Comparison of ENCODE assay signal across 1 cellular context in the genomic region with DNA sequence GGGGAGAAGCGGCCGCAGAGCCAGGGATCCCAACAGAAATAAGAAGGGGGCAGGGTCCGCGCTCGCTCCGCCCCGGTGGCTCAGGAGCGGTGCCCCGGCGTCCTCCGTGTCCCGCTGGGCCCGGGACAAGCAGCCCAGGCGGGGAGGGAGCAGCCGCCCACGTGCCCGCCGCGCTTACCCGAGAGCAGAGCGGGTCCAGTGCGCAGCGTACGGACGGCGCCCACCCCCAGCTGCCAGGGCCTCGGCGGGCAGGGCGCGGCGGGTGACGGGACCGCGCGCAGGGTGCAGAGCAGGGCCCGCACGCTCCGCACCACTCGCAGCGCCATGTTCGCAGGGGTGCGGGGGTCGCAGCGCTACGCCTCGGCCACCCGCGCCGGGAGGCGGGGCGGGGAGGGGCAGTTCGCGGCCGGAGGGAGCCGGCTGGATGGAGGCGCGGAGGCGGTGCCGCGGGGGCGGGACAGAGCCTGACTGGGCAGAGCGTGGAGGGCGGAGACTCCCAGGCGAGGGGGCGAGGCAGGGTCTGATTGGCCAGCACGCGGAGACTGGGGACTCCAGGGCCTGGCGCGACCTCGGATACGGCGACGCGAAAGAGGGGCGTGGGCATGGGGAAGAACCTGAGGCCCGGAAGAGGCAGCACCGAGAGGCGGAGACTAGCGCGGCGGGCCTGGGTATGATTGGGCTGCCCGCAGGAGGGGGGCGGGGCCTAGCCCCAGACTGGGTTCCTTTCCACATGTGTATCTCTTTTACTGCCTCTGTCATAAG.
A peak's percentile ranks its signal among the peaks of the same experiment; 100 is the strongest.
TF ChIP-seq lines count a peak whose summit lies in the region.

A gene (minus strand): TSS at position 443 of the 762 bp plus-strand sequence. CDS start 117 bp downstream, at position 326.

TF ChIP-seq in HepG2, 621 proteins besides CTCF, POLR2A, EP300 and RAD21 (continued from another document and continues in another):
- TF ChIP-seq, protein P1, sequence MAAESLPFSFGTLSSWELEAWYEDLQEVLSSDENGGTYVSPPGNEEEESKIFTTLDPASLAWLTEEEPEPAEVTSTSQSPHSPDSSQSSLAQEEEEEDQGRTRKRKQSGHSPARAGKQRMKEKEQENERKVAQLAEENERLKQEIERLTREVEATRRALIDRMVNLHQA (CRISPR knock-in tag; IDR thresholded peaks at IDR 0.05): no peak
- TF ChIP-seq, protein P2, sequence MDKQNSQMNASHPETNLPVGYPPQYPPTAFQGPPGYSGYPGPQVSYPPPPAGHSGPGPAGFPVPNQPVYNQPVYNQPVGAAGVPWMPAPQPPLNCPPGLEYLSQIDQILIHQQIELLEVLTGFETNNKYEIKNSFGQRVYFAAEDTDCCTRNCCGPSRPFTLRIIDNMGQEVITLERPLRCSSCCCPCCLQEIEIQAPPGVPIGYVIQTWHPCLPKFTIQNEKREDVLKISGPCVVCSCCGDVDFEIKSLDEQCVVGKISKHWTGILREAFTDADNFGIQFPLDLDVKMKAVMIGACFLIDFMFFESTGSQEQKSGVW (CRISPR knock-in tag; IDR thresholded peaks at IDR 0.05; ENCODE audit: borderline replicate concordance): no peak
- TF ChIP-seq, protein P3, sequence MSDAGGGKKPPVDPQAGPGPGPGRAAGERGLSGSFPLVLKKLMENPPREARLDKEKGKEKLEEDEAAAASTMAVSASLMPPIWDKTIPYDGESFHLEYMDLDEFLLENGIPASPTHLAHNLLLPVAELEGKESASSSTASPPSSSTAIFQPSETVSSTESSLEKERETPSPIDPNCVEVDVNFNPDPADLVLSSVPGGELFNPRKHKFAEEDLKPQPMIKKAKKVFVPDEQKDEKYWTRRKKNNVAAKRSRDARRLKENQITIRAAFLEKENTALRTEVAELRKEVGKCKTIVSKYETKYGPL (CRISPR knock-in tag; IDR thresholded peaks at IDR 0.05): no peak
- TF ChIP-seq SMARCE1 (IDR thresholded peaks at IDR 0.05; ENCODE audit: borderline replicate concordance): no peak
- 0 out of 2 replicates have a peak, but pooled peaks have one; percentile 62 for TF ChIP-seq FIP1L1 (IDR thresholded peaks at IDR 0.05; ENCODE audit: borderline replicate concordance, insufficient read depth, low read depth, low read length)
- TF ChIP-seq, protein P4, sequence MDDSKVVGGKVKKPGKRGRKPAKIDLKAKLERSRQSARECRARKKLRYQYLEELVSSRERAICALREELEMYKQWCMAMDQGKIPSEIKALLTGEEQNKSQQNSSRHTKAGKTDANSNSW (CRISPR knock-in tag; IDR thresholded peaks at IDR 0.05; ENCODE audit: borderline replicate concordance): no peak; the same call in 1 of the 2 replicates
- TF ChIP-seq CC2D1A (CRISPR knock-in tag; IDR thresholded peaks at IDR 0.05): no peak
- TF ChIP-seq, protein P5, sequence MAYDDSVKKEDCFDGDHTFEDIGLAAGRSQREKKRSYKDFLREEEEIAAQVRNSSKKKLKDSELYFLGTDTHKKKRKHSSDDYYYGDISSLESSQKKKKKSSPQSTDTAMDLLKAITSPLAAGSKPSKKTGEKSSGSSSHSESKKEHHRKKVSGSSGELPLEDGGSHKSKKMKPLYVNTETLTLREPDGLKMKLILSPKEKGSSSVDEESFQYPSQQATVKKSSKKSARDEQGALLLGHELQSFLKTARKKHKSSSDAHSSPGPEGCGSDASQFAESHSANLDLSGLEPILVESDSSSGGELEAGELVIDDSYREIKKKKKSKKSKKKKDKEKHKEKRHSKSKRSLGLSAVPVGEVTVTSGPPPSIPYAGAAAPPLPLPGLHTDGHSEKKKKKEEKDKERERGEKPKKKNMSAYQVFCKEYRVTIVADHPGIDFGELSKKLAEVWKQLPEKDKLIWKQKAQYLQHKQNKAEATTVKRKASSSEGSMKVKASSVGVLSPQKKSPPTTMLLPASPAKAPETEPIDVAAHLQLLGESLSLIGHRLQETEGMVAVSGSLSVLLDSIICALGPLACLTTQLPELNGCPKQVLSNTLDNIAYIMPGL (CRISPR knock-in tag; IDR thresholded peaks at IDR 0.05; ENCODE audit: borderline replicate concordance in 1 of 2, low read depth in 1 of 2): peak; percentile 43 to 89
- no peak for TF ChIP-seq FOXA1 (IDR thresholded peaks at IDR 0.05)
- 0 out of 2 replicates have a peak, but pooled peaks have one; percentile 3 for TF ChIP-seq FOXA1 (CRISPR knock-in tag; IDR thresholded peaks at IDR 0.05)
- TF ChIP-seq ZNF781 (CRISPR knock-in tag; IDR thresholded peaks at IDR 0.05; ENCODE audit: borderline replicate concordance, not compliant biosample characterization): no peak
- TF ChIP-seq, protein P6, sequence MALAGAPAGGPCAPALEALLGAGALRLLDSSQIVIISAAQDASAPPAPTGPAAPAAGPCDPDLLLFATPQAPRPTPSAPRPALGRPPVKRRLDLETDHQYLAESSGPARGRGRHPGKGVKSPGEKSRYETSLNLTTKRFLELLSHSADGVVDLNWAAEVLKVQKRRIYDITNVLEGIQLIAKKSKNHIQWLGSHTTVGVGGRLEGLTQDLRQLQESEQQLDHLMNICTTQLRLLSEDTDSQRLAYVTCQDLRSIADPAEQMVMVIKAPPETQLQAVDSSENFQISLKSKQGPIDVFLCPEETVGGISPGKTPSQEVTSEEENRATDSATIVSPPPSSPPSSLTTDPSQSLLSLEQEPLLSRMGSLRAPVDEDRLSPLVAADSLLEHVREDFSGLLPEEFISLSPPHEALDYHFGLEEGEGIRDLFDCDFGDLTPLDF (CRISPR knock-in tag; IDR thresholded peaks at IDR 0.05): peak; percentile 51; the same call in 1 of the 2 replicates
- TF ChIP-seq MAFK (conservative IDR thresholded peaks at IDR 0.05 in 1 of 2, IDR thresholded peaks at IDR 0.05 in 1 of 2; ENCODE audit: low read length in 2 of 2): no peak
- peak; percentile 83 for TF ChIP-seq ZNF616 (CRISPR knock-in tag; IDR thresholded peaks at IDR 0.05; ENCODE audit: low read depth)
- TF ChIP-seq ZBTB3 (CRISPR knock-in tag; IDR thresholded peaks at IDR 0.05; ENCODE audit: borderline replicate concordance, low read depth): peak; percentile 12; the same call in 1 of the 2 replicates
- TF ChIP-seq MAZ (IDR thresholded peaks at IDR 0.05; ENCODE audit: borderline replicate concordance, low read depth, low read length): peak; percentile 78; the same call in 1 of the 2 replicates
- TF ChIP-seq MAZ (CRISPR knock-in tag; IDR thresholded peaks at IDR 0.05; ENCODE audit: low read depth): peak; percentile 98
- TF ChIP-seq ARNTL (CRISPR knock-in tag; IDR thresholded peaks at IDR 0.05): peak; percentile 83; the same call in 1 of the 2 replicates
- TF ChIP-seq ZFP1 (CRISPR knock-in tag; IDR thresholded peaks at IDR 0.05): no peak
- peak; percentile 54 for TF ChIP-seq ZNF430 (CRISPR knock-in tag; IDR thresholded peaks at IDR 0.05)
- no peak for TF ChIP-seq MED13 (CRISPR knock-in tag; IDR thresholded peaks at IDR 0.05)
- TF ChIP-seq, protein P7, sequence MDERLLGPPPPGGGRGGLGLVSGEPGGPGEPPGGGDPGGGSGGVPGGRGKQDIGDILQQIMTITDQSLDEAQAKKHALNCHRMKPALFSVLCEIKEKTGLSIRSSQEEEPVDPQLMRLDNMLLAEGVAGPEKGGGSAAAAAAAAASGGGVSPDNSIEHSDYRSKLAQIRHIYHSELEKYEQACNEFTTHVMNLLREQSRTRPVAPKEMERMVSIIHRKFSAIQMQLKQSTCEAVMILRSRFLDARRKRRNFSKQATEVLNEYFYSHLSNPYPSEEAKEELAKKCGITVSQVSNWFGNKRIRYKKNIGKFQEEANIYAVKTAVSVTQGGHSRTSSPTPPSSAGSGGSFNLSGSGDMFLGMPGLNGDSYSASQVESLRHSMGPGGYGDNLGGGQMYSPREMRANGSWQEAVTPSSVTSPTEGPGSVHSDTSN (CRISPR knock-in tag; IDR thresholded peaks at IDR 0.05): no peak
- peak; percentile 74; the same call in 1 of the 2 replicates for TF ChIP-seq ZFP90 (CRISPR knock-in tag; IDR thresholded peaks at IDR 0.05; ENCODE audit: borderline replicate concordance)
- TF ChIP-seq ZNF382 (CRISPR knock-in tag; IDR thresholded peaks at IDR 0.05; ENCODE audit: borderline replicate concordance): no peak
- TF ChIP-seq MZF1 (CRISPR knock-in tag; IDR thresholded peaks at IDR 0.05; ENCODE audit: borderline replicate concordance): no peak
- TF ChIP-seq NR2F1 (CRISPR knock-in tag; IDR thresholded peaks at IDR 0.05): no peak; a peak in 1 of 4 replicates
- peak; percentile 91; the same call in 1 of the 2 replicates for TF ChIP-seq ZNF724P (CRISPR knock-in tag; IDR thresholded peaks at IDR 0.05; ENCODE audit: borderline replicate concordance)
- TF ChIP-seq, protein P8, sequence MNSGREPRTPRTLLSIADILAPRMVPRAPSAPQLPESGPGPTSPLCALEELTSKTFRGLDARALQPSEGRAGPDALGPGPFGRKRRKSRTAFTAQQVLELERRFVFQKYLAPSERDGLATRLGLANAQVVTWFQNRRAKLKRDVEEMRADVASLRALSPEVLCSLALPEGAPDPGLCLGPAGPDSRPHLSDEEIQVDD (CRISPR knock-in tag; IDR thresholded peaks at IDR 0.05; ENCODE audit: borderline replicate concordance): peak; percentile 93
- TF ChIP-seq PCBP1 (IDR thresholded peaks at IDR 0.05; ENCODE audit: borderline replicate concordance, low read depth, low read length): 0 out of 2 replicates have a peak, but pooled peaks have one; percentile 20
- no peak for TF ChIP-seq ZNF549 (CRISPR knock-in tag; IDR thresholded peaks at IDR 0.05)
- peak; percentile 96 for TF ChIP-seq MXD4 (CRISPR knock-in tag; IDR thresholded peaks at IDR 0.05)
- TF ChIP-seq SP4 (CRISPR knock-in tag; IDR thresholded peaks at IDR 0.05): peak; percentile 99
- TF ChIP-seq NR1H2 (CRISPR knock-in tag; IDR thresholded peaks at IDR 0.05; ENCODE audit: borderline replicate concordance, low read depth): peak; percentile 62; the same call in 1 of the 2 replicates
- no peak for TF ChIP-seq GLI4 (CRISPR knock-in tag; IDR thresholded peaks at IDR 0.05; ENCODE audit: borderline replicate concordance)
- no peak for TF ChIP-seq PAF1 (CRISPR knock-in tag; IDR thresholded peaks at IDR 0.05)
- TF ChIP-seq, protein P9, sequence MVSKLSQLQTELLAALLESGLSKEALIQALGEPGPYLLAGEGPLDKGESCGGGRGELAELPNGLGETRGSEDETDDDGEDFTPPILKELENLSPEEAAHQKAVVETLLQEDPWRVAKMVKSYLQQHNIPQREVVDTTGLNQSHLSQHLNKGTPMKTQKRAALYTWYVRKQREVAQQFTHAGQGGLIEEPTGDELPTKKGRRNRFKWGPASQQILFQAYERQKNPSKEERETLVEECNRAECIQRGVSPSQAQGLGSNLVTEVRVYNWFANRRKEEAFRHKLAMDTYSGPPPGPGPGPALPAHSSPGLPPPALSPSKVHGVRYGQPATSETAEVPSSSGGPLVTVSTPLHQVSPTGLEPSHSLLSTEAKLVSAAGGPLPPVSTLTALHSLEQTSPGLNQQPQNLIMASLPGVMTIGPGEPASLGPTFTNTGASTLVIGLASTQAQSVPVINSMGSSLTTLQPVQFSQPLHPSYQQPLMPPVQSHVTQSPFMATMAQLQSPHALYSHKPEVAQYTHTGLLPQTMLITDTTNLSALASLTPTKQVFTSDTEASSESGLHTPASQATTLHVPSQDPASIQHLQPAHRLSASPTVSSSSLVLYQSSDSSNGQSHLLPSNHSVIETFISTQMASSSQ (IDR thresholded peaks at IDR 0.05; ENCODE audit: low read depth): no peak
- TF ChIP-seq, protein P9 (CRISPR knock-in tag; IDR thresholded peaks at IDR 0.05; ENCODE audit: borderline replicate concordance): peak; percentile 57
- TF ChIP-seq ZNF607 (CRISPR knock-in tag; IDR thresholded peaks at IDR 0.05; ENCODE audit: borderline replicate concordance): peak; percentile 83
- no peak for TF ChIP-seq PAWR (CRISPR knock-in tag; IDR thresholded peaks at IDR 0.05; ENCODE audit: borderline replicate concordance)
- peak; percentile 49 for TF ChIP-seq PHF20 (CRISPR knock-in tag; IDR thresholded peaks at IDR 0.05)
- TF ChIP-seq, protein P10, sequence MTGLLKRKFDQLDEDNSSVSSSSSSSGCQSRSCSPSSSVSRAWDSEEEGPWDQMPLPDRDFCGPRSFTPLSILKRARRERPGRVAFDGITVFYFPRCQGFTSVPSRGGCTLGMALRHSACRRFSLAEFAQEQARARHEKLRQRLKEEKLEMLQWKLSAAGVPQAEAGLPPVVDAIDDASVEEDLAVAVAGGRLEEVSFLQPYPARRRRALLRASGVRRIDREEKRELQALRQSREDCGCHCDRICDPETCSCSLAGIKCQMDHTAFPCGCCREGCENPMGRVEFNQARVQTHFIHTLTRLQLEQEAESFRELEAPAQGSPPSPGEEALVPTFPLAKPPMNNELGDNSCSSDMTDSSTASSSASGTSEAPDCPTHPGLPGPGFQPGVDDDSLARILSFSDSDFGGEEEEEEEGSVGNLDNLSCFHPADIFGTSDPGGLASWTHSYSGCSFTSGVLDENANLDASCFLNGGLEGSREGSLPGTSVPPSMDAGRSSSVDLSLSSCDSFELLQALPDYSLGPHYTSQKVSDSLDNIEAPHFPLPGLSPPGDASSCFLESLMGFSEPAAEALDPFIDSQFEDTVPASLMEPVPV (CRISPR knock-in tag; IDR thresholded peaks at IDR 0.05): peak; percentile 58; the same call in 1 of the 2 replicates
- peak; percentile 67 for TF ChIP-seq NR2C2 (CRISPR knock-in tag; IDR thresholded peaks at IDR 0.05; ENCODE audit: borderline replicate concordance)
- TF ChIP-seq, protein P11, sequence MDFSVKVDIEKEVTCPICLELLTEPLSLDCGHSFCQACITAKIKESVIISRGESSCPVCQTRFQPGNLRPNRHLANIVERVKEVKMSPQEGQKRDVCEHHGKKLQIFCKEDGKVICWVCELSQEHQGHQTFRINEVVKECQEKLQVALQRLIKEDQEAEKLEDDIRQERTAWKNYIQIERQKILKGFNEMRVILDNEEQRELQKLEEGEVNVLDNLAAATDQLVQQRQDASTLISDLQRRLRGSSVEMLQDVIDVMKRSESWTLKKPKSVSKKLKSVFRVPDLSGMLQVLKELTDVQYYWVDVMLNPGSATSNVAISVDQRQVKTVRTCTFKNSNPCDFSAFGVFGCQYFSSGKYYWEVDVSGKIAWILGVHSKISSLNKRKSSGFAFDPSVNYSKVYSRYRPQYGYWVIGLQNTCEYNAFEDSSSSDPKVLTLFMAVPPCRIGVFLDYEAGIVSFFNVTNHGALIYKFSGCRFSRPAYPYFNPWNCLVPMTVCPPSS (IDR thresholded peaks at IDR 0.05): no peak
- no peak for TF ChIP-seq ISX (CRISPR knock-in tag; conservative IDR thresholded peaks at IDR 0.05)
- TF ChIP-seq ZNF773 (CRISPR knock-in tag; IDR thresholded peaks at IDR 0.05; ENCODE audit: borderline replicate concordance): no peak
- TF ChIP-seq MBD4 (IDR thresholded peaks at IDR 0.05; ENCODE audit: borderline replicate concordance, low read length): no peak
- TF ChIP-seq ARNT2 (CRISPR knock-in tag; IDR thresholded peaks at IDR 0.05; ENCODE audit: low read depth): peak; percentile 94
- TF ChIP-seq ATF7 (IDR thresholded peaks at IDR 0.05): no peak
- peak; percentile 61; the same call in 1 of the 2 replicates for TF ChIP-seq ATF7 (CRISPR knock-in tag; IDR thresholded peaks at IDR 0.05)
- TF ChIP-seq KLF12 (CRISPR knock-in tag; IDR thresholded peaks at IDR 0.05; ENCODE audit: borderline replicate concordance): peak; percentile 57; the same call in 1 of the 2 replicates
- no peak for TF ChIP-seq ZNF354B (CRISPR knock-in tag; IDR thresholded peaks at IDR 0.05)
